Comparison of ENCODE assay signal across 35 cellular contexts in the genomic region with DNA sequence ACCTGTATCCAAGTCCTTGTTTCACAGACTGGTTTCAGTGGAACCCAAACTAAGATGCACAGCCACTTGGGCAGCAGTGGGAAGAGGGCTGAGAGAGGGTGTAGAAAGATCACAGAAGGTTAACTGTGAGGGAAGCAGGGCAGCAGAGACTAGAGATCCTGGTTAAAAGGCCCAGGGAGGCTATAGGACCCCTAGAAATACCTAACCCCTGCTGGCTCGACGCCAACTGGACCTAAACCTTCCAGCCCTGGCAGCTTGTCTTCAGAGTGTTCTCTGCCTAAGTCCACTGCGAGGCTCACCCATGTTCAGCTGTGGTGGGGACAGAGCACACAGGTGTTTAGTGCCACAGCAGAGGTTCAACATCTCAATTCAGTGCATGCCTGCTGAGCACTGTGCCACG.
"Had no signal": no experiment of that assay in that cellular context is flagged by ENCODE, and none has a peak within 500 bp of the region (broad histone marks: within the 10 kb centered on the region; RNA-seq: fewer than 3 reads in every experiment).

No MANE protein-coding gene starts in this region.

- H3K36me3 Mint-ChIP-seq: activated naive CD4-positive, alpha-beta T cell treated with anti-CD3 and anti-CD28 coated beads, Interleukin-2, amount 50 U/mL, for 24 hours; activated naive CD8-positive, alpha-beta T cell treated with anti-CD3 and anti-CD28 coated beads for 36 hours; brain had no signal

- H3K4me3 Mint-ChIP-seq: activated B cell treated with CpG ODN at 0.5 μM for 24 hours; activated CD8-positive, alpha-beta memory T cell treated with anti-CD3 and anti-CD28 coated beads, Interleukin-2, amount 10 ng/mL, durations not matched to agents 7 days and 5 days; activated CD8-positive, alpha-beta T cell treated with anti-CD3 and anti-CD28 coated beads, Interleukin-2, amount 10 ng/mL, durations not matched to agents 7 days and 5 days; activated naive CD4-positive, alpha-beta T cell treated with anti-CD3 and anti-CD28 coated beads for 36 hours; activated naive CD4-positive, alpha-beta T cell treated with anti-CD3 and anti-CD28 coated beads, Interleukin-2, amount 50 U/mL, for 24 hours; activated naive CD8-positive, alpha-beta T cell treated with anti-CD3 and anti-CD28 coated beads for 36 hours; activated naive CD8-positive, alpha-beta T cell treated with anti-CD3 and anti-CD28 coated beads, Interleukin-2, amount 50 U/mL, for 24 hours; activated T-helper 1 cell treated with anti-CD3 and anti-CD28 coated beads, Interleukin-12 subunit alpha, Interleukin-12 subunit beta, Interleukin-2, Interleukin-4 antibody, amounts not matched to agents 30 ng/mL and 10 ng/mL and 1 ng/mL, durations not matched to agents 14 hours and 24 hours and 36 hours; brain; central memory CD8-positive, alpha-beta T cell; dendritic cell treated with granulocyte-macrophage colony-stimulating factor and Interleukin-4, amounts not matched to agents 40 ng/mL and 50 ng/mL, for 4 days; endodermal cell; T-helper 17 cell; T-helper 2 cell treated with Interferon-gamma antibody and Interleukin-4, amounts not matched to agents 5 μg/mL and 100 μg/mL, for 36 hours had no signal

- H3K9me3 Mint-ChIP-seq: activated naive CD4-positive, alpha-beta T cell treated with anti-CD3 and anti-CD28 coated beads for 36 hours; activated naive CD4-positive, alpha-beta T cell treated with anti-CD3 and anti-CD28 coated beads, Interleukin-2, amount 50 U/mL, for 24 hours; activated naive CD8-positive, alpha-beta T cell treated with anti-CD3 and anti-CD28 coated beads, Interleukin-2, amount 50 U/mL, for 24 hours; activated T-helper 1 cell treated with anti-CD3 and anti-CD28 coated beads, Interleukin-12 subunit alpha, Interleukin-12 subunit beta, Interleukin-2, Interleukin-4 antibody, amounts not matched to agents 30 ng/mL and 10 ng/mL and 1 ng/mL, durations not matched to agents 14 hours and 24 hours and 36 hours; activated T-helper 2 cell treated with anti-CD3 and anti-CD28 coated beads, Interferon-gamma antibody, Interleukin-2, Interleukin-4, amounts not matched to agents 10 μg/mL and 5 μg/mL and 100 μg/mL, durations not matched to agents 14 hours and 24 hours and 36 hours; central memory CD8-positive, alpha-beta T cell; endodermal cell; T-helper 2 cell treated with Interferon-gamma antibody and Interleukin-4, amounts not matched to agents 5 μg/mL and 100 μg/mL, for 36 hours had no signal

- FAIRE-seq: frontal cortex had no signal

- H3K27me3 ChIP-seq: ascending aorta, breast epithelium had no signal

- H3K36me3 ChIP-seq: adrenal gland, ascending aorta, breast epithelium, WERI-Rb-1 had no signal

- H3K4me1 Mint-ChIP-seq: activated naive CD4-positive, alpha-beta T cell treated with anti-CD3 and anti-CD28 coated beads, Interleukin-2, amount 50 U/mL, for 24 hours; activated naive CD8-positive, alpha-beta T cell treated with anti-CD3 and anti-CD28 coated beads for 36 hours; central memory CD8-positive, alpha-beta T cell; T-helper 17 cell had no signal

- H3K4me3 ChIP-seq: adrenal gland, ascending aorta, breast epithelium, coronary artery, dorsolateral prefrontal cortex had no signal

- ATAC-seq: activated CD4-positive, CD25-positive, alpha-beta regulatory T cell treated with anti-CD3 and anti-CD28 coated beads, Interleukin-2, amount 50 U/mL, for 24 hours; activated CD8-positive, alpha-beta memory T cell treated with anti-CD3 and anti-CD28 coated beads, Interleukin-2, amount 10 ng/mL, durations not matched to agents 7 days and 5 days; activated CD8-positive, alpha-beta T cell treated with anti-CD3 and anti-CD28 coated beads, Interleukin-2, amount 10 ng/mL, durations not matched to agents 7 days and 5 days; activated naive CD8-positive, alpha-beta T cell treated with anti-CD3 and anti-CD28 coated beads, Interleukin-2, amount 50 U/mL, for 24 hours; esophagus mucosa; T-helper 17 cell had no signal

- H3K27ac Mint-ChIP-seq: activated B cell treated with CpG ODN at 0.5 μM for 24 hours; activated CD8-positive, alpha-beta memory T cell treated with anti-CD3 and anti-CD28 coated beads, Interleukin-2, amount 10 ng/mL, durations not matched to agents 7 days and 5 days; activated CD8-positive, alpha-beta T cell treated with anti-CD3 and anti-CD28 coated beads, Interleukin-2, amount 10 ng/mL, durations not matched to agents 7 days and 5 days; activated naive CD4-positive, alpha-beta T cell treated with anti-CD3 and anti-CD28 coated beads for 36 hours; activated naive CD4-positive, alpha-beta T cell treated with anti-CD3 and anti-CD28 coated beads, Interleukin-2, amount 50 U/mL, for 24 hours; activated naive CD8-positive, alpha-beta T cell treated with anti-CD3 and anti-CD28 coated beads for 36 hours; activated naive CD8-positive, alpha-beta T cell treated with anti-CD3 and anti-CD28 coated beads, Interleukin-2, amount 50 U/mL, for 24 hours; activated T-helper 1 cell treated with anti-CD3 and anti-CD28 coated beads, Interleukin-12 subunit alpha, Interleukin-12 subunit beta, Interleukin-2, Interleukin-4 antibody, amounts not matched to agents 30 ng/mL and 10 ng/mL and 1 ng/mL, durations not matched to agents 14 hours and 24 hours and 36 hours; activated T-helper 2 cell treated with anti-CD3 and anti-CD28 coated beads, Interferon-gamma antibody, Interleukin-2, Interleukin-4, amounts not matched to agents 10 μg/mL and 5 μg/mL and 100 μg/mL, durations not matched to agents 14 hours and 24 hours and 36 hours; brain; dendritic cell treated with granulocyte-macrophage colony-stimulating factor and Interleukin-4, amounts not matched to agents 40 ng/mL and 50 ng/mL, for 4 days; endodermal cell; T-helper 17 cell; T-helper 2 cell treated with Interferon-gamma antibody and Interleukin-4, amounts not matched to agents 5 μg/mL and 100 μg/mL, for 36 hours had no signal

- DNase-seq: activated B cell treated with CpG ODN at 0.5 μM for 24 hours; activated CD4-positive, alpha-beta T cell treated with anti-CD3 and anti-CD28 coated beads for 48 hours; activated CD4-positive, alpha-beta T cell treated with anti-CD3 and anti-CD28 coated beads, Interleukin-2, amount 50 U/mL, for 1 hour; activated CD4-positive, alpha-beta T cell treated with anti-CD3 and anti-CD28 coated beads, Interleukin-2, amount 50 U/mL, for 48 hours; activated CD8-positive, alpha-beta memory T cell treated with anti-CD3 and anti-CD28 coated beads, Interleukin-2, amount 10 ng/mL, durations not matched to agents 7 days and 5 days; activated CD8-positive, alpha-beta memory T cell treated with anti-CD3 and anti-CD28 coated beads, Interleukin-2, amount 50 U/mL, for 4 hours; activated CD8-positive, alpha-beta T cell treated with anti-CD3 and anti-CD28 coated beads, Interleukin-2, amount 10 ng/mL, durations not matched to agents 7 days and 5 days; activated effector memory CD4-positive, alpha-beta T cell treated with anti-CD3 and anti-CD28 coated beads, Interleukin-2, amount 50 U/mL, for 16 hours; activated naive CD4-positive, alpha-beta T cell treated with anti-CD3 and anti-CD28 coated beads for 36 hours; activated naive CD8-positive, alpha-beta T cell treated with anti-CD3 and anti-CD28 coated beads for 36 hours; activated naive CD8-positive, alpha-beta T cell treated with anti-CD3 and anti-CD28 coated beads, Interleukin-2, amount 50 U/mL, for 24 hours; activated T-cell treated with anti-CD3 and anti-CD28 coated beads, Interleukin-2, amount 50 U/mL, for 1 hour; activated T-cell treated with anti-CD3 and anti-CD28 coated beads, Interleukin-2, amount 50 U/mL, for 48 hours; adrenal gland; dorsolateral prefrontal cortex; effector memory CD4-positive, alpha-beta T cell; endodermal cell; foreskin fibroblast; T-helper 1 cell; T-helper 17 cell; T1000; WERI-Rb-1 had no signal
